ENCODE assay signal across 28 cellular contexts in the genomic region with DNA sequence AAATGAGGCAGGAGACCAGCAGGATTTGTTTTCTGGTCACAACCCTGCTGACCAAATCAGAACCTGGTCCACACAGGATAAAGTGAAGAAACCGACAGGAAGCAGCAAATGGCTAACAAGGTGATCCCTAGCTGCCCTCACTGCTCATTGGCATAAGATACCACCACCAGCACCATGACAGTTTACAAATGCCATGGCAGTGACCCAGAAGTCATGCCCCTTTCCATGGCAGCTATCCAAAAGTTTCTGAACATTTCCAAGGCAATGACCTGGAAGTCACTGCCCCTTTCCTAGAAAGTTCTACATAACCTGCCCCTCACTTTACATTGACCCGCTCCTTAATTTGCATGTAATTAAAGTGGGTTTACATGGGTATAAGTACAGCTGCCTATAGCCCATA.
"Had no signal": no experiment of that assay in that cellular context is flagged by ENCODE, and none has a peak within 500 bp of the region (broad histone marks: within the 10 kb centered on the region; RNA-seq: fewer than 3 reads in every experiment).

No MANE protein-coding gene starts in this region.

- H3K36me3 ChIP-seq: ascending aorta, cardiac muscle cell had no signal

- H3K4me3 ChIP-seq: ascending aorta, cardiac muscle cell had no signal

- DNase-seq: activated B cell treated with CpG ODN at 0.5 μM for 24 hours; activated CD4-positive, alpha-beta memory T cell treated with anti-CD3 and anti-CD28 coated beads for 36 hours; activated CD4-positive, alpha-beta T cell treated with anti-CD3 and anti-CD28 coated beads for 4 hours; activated CD4-positive, alpha-beta T cell treated with anti-CD3 and anti-CD28 coated beads, Interleukin-2, amount 10 ng/mL, durations not matched to agents 24 days and 14 days; activated CD4-positive, alpha-beta T cell treated with anti-CD3 and anti-CD28 coated beads, Interleukin-2, amount 50 U/mL, for 1 hour; activated CD4-positive, alpha-beta T cell treated with anti-CD3 and anti-CD28 coated beads, Interleukin-2, amount 50 U/mL, for 4 hours; activated CD4-positive, CD25-positive, alpha-beta regulatory T cell treated with anti-CD3 and anti-CD28 coated beads, Interleukin-2, amount 50 U/mL, for 72 hours; activated CD8-positive, alpha-beta memory T cell treated with anti-CD3 and anti-CD28 coated beads, Interleukin-2, amount 10 ng/mL, durations not matched to agents 7 days and 5 days; activated CD8-positive, alpha-beta memory T cell treated with anti-CD3 and anti-CD28 coated beads, Interleukin-2, amount 50 U/mL, for 48 hours; activated CD8-positive, alpha-beta T cell treated with anti-CD3 and anti-CD28 coated beads for 36 hours; activated effector memory CD4-positive, alpha-beta T cell treated with Interleukin-2 at 50 U/mL for 16 hours; activated gamma-delta T cell; activated naive CD4-positive, alpha-beta T cell treated with anti-CD3 and anti-CD28 coated beads, Interleukin-2, amount 10 ng/mL, durations not matched to agents 7 days and 5 days; activated naive CD4-positive, alpha-beta T cell treated with Interleukin-2 at 50 U/mL for 16 hours; activated naive CD8-positive, alpha-beta T cell treated with anti-CD3 and anti-CD28 coated beads, Interleukin-2, amount 10 ng/mL, durations not matched to agents 7 days and 5 days; activated naive CD8-positive, alpha-beta T cell treated with anti-CD3 and anti-CD28 coated beads, Interleukin-2, amount 50 U/mL, for 24 hours; activated T-cell treated with anti-CD3 and anti-CD28 coated beads, Interleukin-2, amount 50 U/mL, for 24 hours; activated T-cell treated with anti-CD3 and anti-CD28 coated beads, Interleukin-2, amount 50 U/mL, for 48 hours; amygdala; anterior cingulate cortex; caudate nucleus; cerebellar nuclear complex; T-helper 1 cell; T-helper 2 cell; T-helper 9 cell had no signal

- ATAC-seq: activated CD8-positive, alpha-beta memory T cell treated with anti-CD3 and anti-CD28 coated beads, Interleukin-2, amount 10 ng/mL, durations not matched to agents 7 days and 5 days; activated CD8-positive, alpha-beta T cell treated with anti-CD3 and anti-CD28 coated beads for 36 hours; activated naive CD8-positive, alpha-beta T cell treated with anti-CD3 and anti-CD28 coated beads, Interleukin-2, amount 50 U/mL, for 24 hours had no signal

- H3K27me3 ChIP-seq: ascending aorta, cardiac muscle cell had no signal

- H3K27ac ChIP-seq: ascending aorta, cardiac muscle cell, VCaP had no signal

- H3K9me3 ChIP-seq: ascending aorta had no signal

- H3K4me1 ChIP-seq: ascending aorta had no signal
